In the genomic region with DNA sequence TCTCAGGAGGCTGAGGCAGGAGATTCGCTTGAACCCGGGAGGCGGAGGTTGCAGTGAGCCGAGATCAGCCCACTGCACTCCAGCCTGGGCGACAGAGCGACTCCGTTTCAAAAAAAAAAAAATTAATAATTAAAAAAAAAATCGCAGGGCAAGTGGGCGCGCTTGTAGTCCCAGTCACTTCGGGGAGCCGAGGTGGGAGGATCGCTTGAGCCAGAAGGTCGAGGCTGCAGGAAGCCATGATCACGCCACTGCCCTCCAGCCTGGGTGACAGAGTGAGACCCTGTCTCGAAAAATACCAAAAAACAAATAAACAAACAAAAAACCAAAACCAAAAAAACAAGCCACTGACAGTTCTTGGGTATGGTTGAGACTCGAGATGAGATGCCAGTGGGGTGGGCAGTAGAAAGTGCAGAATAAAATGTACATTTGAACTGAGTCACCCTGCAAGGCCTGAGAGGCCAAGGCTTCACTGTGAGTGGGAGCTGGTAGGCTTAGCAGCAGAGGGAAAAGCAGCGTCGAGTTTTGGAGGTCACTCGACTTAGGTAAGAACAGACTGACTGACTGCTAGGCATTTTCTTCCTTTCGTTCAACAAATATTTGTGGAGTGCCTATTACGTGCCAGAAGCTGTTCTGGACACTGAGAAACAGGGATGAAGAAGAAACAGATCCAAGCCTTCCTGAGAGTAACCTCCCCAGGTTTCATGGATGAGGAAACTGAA, we compare ENCODE assay signal across 8 cellular contexts. TPM values are rescaled to one million over a fixed set of nuclear protein-coding genes. Genes with fewer than 3 reads are reported as not detected.
DNase-seq lines count a peak whose midpoint lies in the region; ATAC-seq and TF ChIP-seq lines count a peak whose summit lies in the region.

No MANE protein-coding gene starts in this region.

- CTCF ChIA-PET in activated naive CD4-positive, alpha-beta T cell treated with anti-CD3 and anti-CD28 coated beads, Interleukin-2, amount 10 ng/mL, durations not matched to agents 7 days and 5 days (lab: Charles Lee): interaction anchor here (1.0 to 2.4 kb wide), 3 partner anchors 10 to 150 kb away, joined by 3 to 12 read pairs (median 9); no protein-coding TSS in a partner anchor

- H3K36me3 ChIP-seq in iPS-20b (ENCODE audit: insufficient read depth, low read depth, low read length): peaks cover 21% of the 10 kb centered on the region

- peak overlapping the region; percentile 93 for H3K27ac ChIP-seq in C4-2B
- H3K27ac ChIP-seq in iPS-20b (ENCODE audit: low read length): no peak overlapping the region

- ATAC-seq in HG03045 (IDR thresholded peaks at IDR 0.05; ENCODE audit: unreplicated experiment) (peak; percentile 0), HG02970 (IDR thresholded peaks at IDR 0.05; ENCODE audit: low FRiP score, unreplicated experiment) (no peak), HG02973 (IDR thresholded peaks at IDR 0.05; ENCODE audit: unreplicated experiment) (no peak)
- peak; percentile 45 for ATAC-seq in stimulated activated effector memory CD8-positive, alpha-beta T cell treated with anti-CD3 and anti-CD28 coated beads, Interleukin-12 subunit alpha, Interleukin-12 subunit beta, amount 100 ng/mL, for 72 hours

- peaks cover 10% of the 10 kb centered on the region for H3K27me3 ChIP-seq in iPS-20b (ENCODE audit: insufficient read depth, low read length)

- H3K9ac ChIP-seq in iPS-20b (ENCODE audit: low read depth, low read length): peak overlapping the region; percentile 92; the same call in 1 of the 2 replicates

- no peaks in the 10 kb centered on the region for H3K9me3 Mint-ChIP-seq in activated naive CD4-positive, alpha-beta T cell treated with anti-CD3 and anti-CD28 coated beads, Interleukin-2, amount 10 ng/mL, durations not matched to agents 7 days and 5 days
- no peaks in the 10 kb centered on the region for H3K9me3 Mint-ChIP-seq in stimulated activated effector memory CD8-positive, alpha-beta T cell treated with anti-CD3 and anti-CD28 coated beads, Interleukin-12 subunit alpha, Interleukin-12 subunit beta, amount 100 ng/mL, for 72 hours

- no peaks in the 10 kb centered on the region for H3K9me3 ChIP-seq in iPS-20b (ENCODE audit: insufficient read depth, low read depth, low read length)

- WGBS in lower leg skin, 2 donors: 70% methylated on average over 22 of the region's 22 CpGs

- no peak for TF ChIP-seq POLR2A in lower leg skin (IDR thresholded peaks at IDR 0.05)

- H3K4me1 ChIP-seq in iPS-20b (ENCODE audit: insufficient read depth, low read length): peaks cover 6% of the 10 kb centered on the region; the same call in 1 of the 2 replicates

- intact Hi-C loops in lower leg skin (cut with DNase I; ENCODE audit: low total_unique reads): loop anchor here (10.0 kb wide), 1 partner anchor 69 kb away; a partner anchor contains a TSS

- peak overlapping the region; percentile 94 for H3K4me3 ChIP-seq in iPS-20b (ENCODE audit: low read length)
- H3K4me3 ChIP-seq in lower leg skin (ENCODE audit: low read depth, poor library complexity, severe bottlenecking): no peak overlapping the region

- H3K4me3 Mint-ChIP-seq in activated naive CD4-positive, alpha-beta T cell treated with anti-CD3 and anti-CD28 coated beads, Interleukin-2, amount 10 ng/mL, durations not matched to agents 7 days and 5 days: peak overlapping the region; percentile 99
- H3K4me3 Mint-ChIP-seq in stimulated activated effector memory CD8-positive, alpha-beta T cell treated with anti-CD3 and anti-CD28 coated beads, Interleukin-12 subunit alpha, Interleukin-12 subunit beta, amount 100 ng/mL, for 72 hours: peak overlapping the region; percentile 97

- no peak for DNase-seq in activated naive CD4-positive, alpha-beta T cell treated with anti-CD3 and anti-CD28 coated beads, Interleukin-2, amount 10 ng/mL, durations not matched to agents 7 days and 5 days
- DNase-seq in stimulated activated effector memory CD8-positive, alpha-beta T cell treated with anti-CD3 and anti-CD28 coated beads, Interleukin-12 subunit alpha, Interleukin-12 subunit beta, amount 100 ng/mL, for 72 hours (ENCODE audit: low spot score in 2 of 2): no peak
- DNase-seq in lower leg skin (ENCODE audit: low spot score in 2 of 2): no peak

- peaks cover 48% of the 10 kb centered on the region for H3K4me1 Mint-ChIP-seq in activated naive CD4-positive, alpha-beta T cell treated with anti-CD3 and anti-CD28 coated beads, Interleukin-2, amount 10 ng/mL, durations not matched to agents 7 days and 5 days
- peaks cover 49% of the 10 kb centered on the region for H3K4me1 Mint-ChIP-seq in stimulated activated effector memory CD8-positive, alpha-beta T cell treated with anti-CD3 and anti-CD28 coated beads, Interleukin-12 subunit alpha, Interleukin-12 subunit beta, amount 100 ng/mL, for 72 hours

- H3K27me3 Mint-ChIP-seq in activated naive CD4-positive, alpha-beta T cell treated with anti-CD3 and anti-CD28 coated beads, Interleukin-2, amount 10 ng/mL, durations not matched to agents 7 days and 5 days: peaks cover 3% of the 10 kb centered on the region

- no peak for TF ChIP-seq CTCF in C4-2B (conservative IDR thresholded peaks at IDR 0.05)
- TF ChIP-seq CTCF in lower leg skin (IDR thresholded peaks at IDR 0.05): no peak

- H3K27ac Mint-ChIP-seq in activated naive CD4-positive, alpha-beta T cell treated with anti-CD3 and anti-CD28 coated beads, Interleukin-2, amount 10 ng/mL, durations not matched to agents 7 days and 5 days: peak overlapping the region; percentile 99
- H3K27ac Mint-ChIP-seq in stimulated activated effector memory CD8-positive, alpha-beta T cell treated with anti-CD3 and anti-CD28 coated beads, Interleukin-12 subunit alpha, Interleukin-12 subunit beta, amount 100 ng/mL, for 72 hours: peak overlapping the region; percentile 99

- H3K36me3 Mint-ChIP-seq in activated naive CD4-positive, alpha-beta T cell treated with anti-CD3 and anti-CD28 coated beads, Interleukin-2, amount 10 ng/mL, durations not matched to agents 7 days and 5 days: peaks cover 35% of the 10 kb centered on the region
- H3K36me3 Mint-ChIP-seq in stimulated activated effector memory CD8-positive, alpha-beta T cell treated with anti-CD3 and anti-CD28 coated beads, Interleukin-12 subunit alpha, Interleukin-12 subunit beta, amount 100 ng/mL, for 72 hours: peaks cover 59% of the 10 kb centered on the region

RNA-seq across cellular contexts. Expression of a gene that starts 0.6 kb away (rescaled TPM):
- total RNA-seq in lower leg skin: 100 to 1,000 TPM; 488 to 761 (median 562) TPM

RNA-seq across cellular contexts. Expression of a gene that starts 18.4 kb away (rescaled TPM):
- total RNA-seq in lower leg skin: not detected

Comparison
In these comparisons a context has a peak if more than half of its experiments do, and no peak if none do; other contexts are left out.
1. ATAC-seq: peak in HG03045 (single experiment) and stimulated activated effector memory CD8-positive, alpha-beta T cell treated with anti-CD3 and anti-CD28 coated beads, Interleukin-12 subunit alpha, Interleukin-12 subunit beta, amount 100 ng/mL, for 72 hours (single experiment); none in HG02970 (single experiment) and HG02973 (single experiment).